1 cellular context compared by ENCODE assay signal in genomic region chr1:216742625-216743024, GRCh38.
TF ChIP-seq lines count a peak whose summit lies in the region.

No MANE protein-coding gene starts in this region.

TF ChIP-seq in GM12878, 131 proteins besides CTCF, POLR2A, EP300 and RAD21 (continued from another document):
- TF ChIP-seq PRDM15 (CRISPR knock-in tag; IDR thresholded peaks at IDR 0.05) (no peak), HDAC6 (IDR thresholded peaks at IDR 0.05; ENCODE audit: unreplicated experiment) (no peak), RCOR1 (conservative IDR thresholded peaks at IDR 0.05; ENCODE audit: low read depth, low read length) (no peak), ELK1 (IDR thresholded peaks at IDR 0.05; ENCODE audit: low read depth, low read length) (no peak), EZH2 (IDR thresholded peaks at IDR 0.05; ENCODE audit: borderline replicate concordance, control insufficient read depth, low read depth, low read length) (no peak), CEBPZ (IDR thresholded peaks at IDR 0.05; ENCODE audit: low read depth, low read length) (no peak)
TF ChIP-seq in GM12878: peak in this region for 0.
